ENCODE assay signal across 8 cellular contexts in genomic region chr11:62572431-62572830, GRCh38. TPM values are rescaled to one million over a fixed set of nuclear protein-coding genes. Genes with fewer than 3 reads are reported as not detected.
A peak's percentile ranks its signal among the peaks of the same experiment; 100 is the strongest.
DNase-seq lines count a peak whose midpoint lies in the region; ATAC-seq and TF ChIP-seq lines count a peak whose summit lies in the region.

No MANE protein-coding gene starts in this region.

- H3K27ac ChIP-seq in dorsolateral prefrontal cortex, result peak overlapping the region in 36 of 59 donors; percentile 12 to 100 (median 98)
- H3K27ac ChIP-seq in naive thymus-derived CD4-positive, alpha-beta T cell (ENCODE audit: low read depth, low read length), result peak overlapping the region; percentile 88

- intact Hi-C loops in dorsolateral prefrontal cortex (cut with DNase I), result no loop called here
- intact Hi-C loops in naive thymus-derived CD4-positive, alpha-beta T cell (cut with micrococcal nuclease), result loop anchor here (2.0 to 5.0 kb wide), 2 partner anchors 285 to 308 kb away; partner anchors contain the start of gene SLC3A2 (in 1 of the 2)

- no peaks in the 10 kb centered on the region for H3K9me3 Mint-ChIP-seq in naive thymus-derived CD4-positive, alpha-beta T cell

- H3K4me1 Mint-ChIP-seq in naive thymus-derived CD4-positive, alpha-beta T cell, result peaks cover 39 to 61% (median 50%) of the 10 kb centered on the region in 7 donors

- H3K36me3 ChIP-seq in BJ (ENCODE audit: control insufficient read depth, insufficient read depth, low read length) (peaks cover 20% of the 10 kb centered on the region), Loucy (ENCODE audit: insufficient read depth, low read length) (peaks cover 54% of the 10 kb centered on the region; the same call in 1 of the 2 replicates)
- H3K36me3 ChIP-seq in naive thymus-derived CD4-positive, alpha-beta T cell (ENCODE audit: control insufficient read depth in 2 of 3, insufficient read depth in 3 of 3, low read length in 3 of 3), result peaks cover 0 to 69% (median 4%) of the 10 kb centered on the region in 3 experiments

- no peak overlapping the region for H2AFZ ChIP-seq in Loucy (ENCODE audit: low read length)

- no peak for DNase-seq in BJ (ENCODE audit: low read depth)
- no peak for DNase-seq in dorsolateral prefrontal cortex
- no peak for DNase-seq in naive thymus-derived CD4-positive, alpha-beta T cell
- no peak for DNase-seq in NCI-H1092 (lab: John Stamatoyannopoulos, UW)
- no peak for DNase-seq in CD1c-positive myeloid dendritic cell (ENCODE audit: extremely low spot score)
- DNase-seq in NCI-H1436 (lab: John Stamatoyannopoulos, UW), result no peak

- H3K4me3 ChIP-seq in BJ (ENCODE audit: low read depth, low read length), result peak overlapping the region; percentile 57
- peak overlapping the region; percentile 100 for H3K4me3 ChIP-seq in Loucy (ENCODE audit: low read length, poor library complexity, severe bottlenecking)
- peak overlapping the region in 56 of 59 donors; percentile 66 to 95 (median 84) for H3K4me3 ChIP-seq in dorsolateral prefrontal cortex
- H3K4me3 ChIP-seq in naive thymus-derived CD4-positive, alpha-beta T cell (ENCODE audit: low read length), result peak overlapping the region; percentile 82

- peaks cover 56% of the 10 kb centered on the region for H4K20me1 ChIP-seq in Loucy (ENCODE audit: insufficient read depth, low read length, poor library complexity, severe bottlenecking)

- H3K27me3 ChIP-seq in BJ (ENCODE audit: control insufficient read depth, insufficient read depth, low read length), result no peaks in the 10 kb centered on the region
- H3K27me3 ChIP-seq in Loucy (ENCODE audit: insufficient read depth, low read length, poor library complexity, severe bottlenecking), result peaks cover 7% of the 10 kb centered on the region
- no peaks in the 10 kb centered on the region for H3K27me3 ChIP-seq in dorsolateral prefrontal cortex
- no peaks in the 10 kb centered on the region for H3K27me3 ChIP-seq in naive thymus-derived CD4-positive, alpha-beta T cell (ENCODE audit: control insufficient read depth in 2 of 2, insufficient read depth in 2 of 2, low read length in 2 of 2)

- peak overlapping the region; percentile 92 for H3K9ac ChIP-seq in Loucy (ENCODE audit: low read depth, low read length, poor library complexity, severe bottlenecking)

- TF ChIP-seq CTCF in BJ (IDR thresholded peaks at IDR 0.05; ENCODE audit: insufficient read depth, low read depth, low read length) (no peak), Loucy (conservative IDR thresholded peaks at IDR 0.05; ENCODE audit: low read length) (no peak), dorsolateral prefrontal cortex (IDR thresholded peaks at IDR 0.05 in 54 of 56, conservative IDR thresholded peaks at IDR 0.05 in 2 of 56; ENCODE audit: low read depth in 1 of 56, partially characterized antibody in 56 of 56) (no peak)

- peak overlapping the region; percentile 54 to 98 (median 95) for H3K27ac Mint-ChIP-seq in naive thymus-derived CD4-positive, alpha-beta T cell

- peak overlapping the region; percentile 94 to 100 (median 97) for H3K4me3 Mint-ChIP-seq in naive thymus-derived CD4-positive, alpha-beta T cell

- no peaks in the 10 kb centered on the region for H3K27me3 Mint-ChIP-seq in naive thymus-derived CD4-positive, alpha-beta T cell

- peak overlapping the region; percentile 88 for H3K4me2 ChIP-seq in Loucy (ENCODE audit: low read depth, low read length, poor library complexity, severe bottlenecking)

- POLR2A ChIA-PET in BJ (lab: Charles Lee), result no interaction called here
- POLR2A ChIA-PET in naive thymus-derived CD4-positive, alpha-beta T cell (lab: Charles Lee), result interaction anchor here (0.6 to 8.1 kb wide), 6 partner anchors 16 to 182 kb away, joined by 3 to 92 read pairs (median 6); partner anchors contain the start of genes B3GAT3 and TUT1

- H3K79me2 ChIP-seq in Loucy (ENCODE audit: insufficient read depth, low read length), result peaks cover 73% of the 10 kb centered on the region

- CTCF ChIA-PET in BJ (lab: Yijun Ruan, JAX), result interaction anchor here (0.8 to 4.6 kb wide), 5 partner anchors 12 to 178 kb away, joined by 3 to 31 read pairs (median 8); no protein-coding TSS in a partner anchor
- CTCF ChIA-PET in naive thymus-derived CD4-positive, alpha-beta T cell (lab: Charles Lee), result interaction anchor here (0.7 to 1.3 kb wide), 4 partner anchors 12 to 178 kb away, joined by 3 to 4 read pairs (median 4); no protein-coding TSS in a partner anchor

- no peaks in the 10 kb centered on the region for H3F3A ChIP-seq in Loucy (ENCODE audit: low read depth)

- H3K9me2 ChIP-seq in Loucy (replicated peaks; ENCODE audit: low read depth, low read length), result no peaks in the 10 kb centered on the region

- peaks cover 16 to 34% (median 27%) of the 10 kb centered on the region in 5 donors for H3K36me3 Mint-ChIP-seq in naive thymus-derived CD4-positive, alpha-beta T cell

- no peak for ATAC-seq in naive thymus-derived CD4-positive, alpha-beta T cell
- ATAC-seq in HG02981 (IDR thresholded peaks at IDR 0.05; ENCODE audit: unreplicated experiment), result no peak

- H3K9me3 ChIP-seq in Loucy (ENCODE audit: insufficient read depth, low read depth, low read length), result no peaks in the 10 kb centered on the region
- no peaks in the 10 kb centered on the region for H3K9me3 ChIP-seq in naive thymus-derived CD4-positive, alpha-beta T cell (ENCODE audit: control insufficient read depth in 2 of 3, low read length in 3 of 3)

- H3K4me1 ChIP-seq in Loucy (ENCODE audit: insufficient read depth, low read length, poor library complexity, severe bottlenecking), result peaks cover 49% of the 10 kb centered on the region
- peaks cover 8 to 11% of the 10 kb centered on the region in 2 donors for H3K4me1 ChIP-seq in naive thymus-derived CD4-positive, alpha-beta T cell (ENCODE audit: control insufficient read depth in 2 of 2, insufficient read depth in 2 of 2, low read length in 2 of 2)

RNA-seq across cellular contexts. Expression of gene EEF1G, which starts 1.3 kb away (rescaled TPM):
- polyA plus RNA-seq in BJ (2011; rRNA removed), result 2,358 and 2,459 TPM in 2 replicates
- 990 and 1,705 TPM in 2 replicates for polyA minus RNA-seq in BJ (2011; rRNA and poly(A)+ RNA removed)
- 100 to 1,000 TPM; 260 to 479 (median 336) TPM for total RNA-seq in dorsolateral prefrontal cortex
- total RNA-seq in naive thymus-derived CD4-positive, alpha-beta T cell, result 1,000 to 10,000 TPM; 1,186 to 2,550 (median 2,338) TPM
- polyA plus RNA-seq in naive thymus-derived CD4-positive, alpha-beta T cell, result 1,000 to 10,000 TPM; 2,027 to 2,354 TPM

RNA-seq across cellular contexts. Expression of gene TUT1, which starts 18.9 kb away (rescaled TPM):
- polyA plus RNA-seq in BJ (2011; rRNA removed), result 6.4 and 9.9 TPM in 2 replicates
- 2.8 and 4.5 TPM in 2 replicates for polyA minus RNA-seq in BJ (2011; rRNA and poly(A)+ RNA removed)
- total RNA-seq in dorsolateral prefrontal cortex, result 10 to 100 TPM; 11.6 to 30.9 (median 19.4) TPM
- total RNA-seq in naive thymus-derived CD4-positive, alpha-beta T cell, result 10 to 100 TPM; 34.5 to 54.6 (median 37.4) TPM
- 10 to 100 TPM; 20.2 to 25.4 TPM for polyA plus RNA-seq in naive thymus-derived CD4-positive, alpha-beta T cell

RNA-seq across cellular contexts. Expression of gene AHNAK, which starts 25.8 kb away (rescaled TPM):
- 145 and 185 TPM in 2 replicates for polyA plus RNA-seq in BJ (2011; rRNA removed)
- polyA minus RNA-seq in BJ (2011; rRNA and poly(A)+ RNA removed), result 360 and 464 TPM in 2 replicates
- total RNA-seq in dorsolateral prefrontal cortex, result 100 to 1,000 TPM in 106 of 120 experiments, 10 to 100 TPM in 14; 61.5 to 470 (median 154) TPM
- total RNA-seq in naive thymus-derived CD4-positive, alpha-beta T cell, result 100 to 1,000 TPM; 174 to 622 (median 243) TPM
- 1 to 10 TPM; 6.7 to 7.7 TPM for polyA plus RNA-seq in naive thymus-derived CD4-positive, alpha-beta T cell

RNA-seq across cellular contexts. Expression of gene MTA2, which starts 29.2 kb away (rescaled TPM):
- polyA plus RNA-seq in BJ (2011; rRNA removed), result 16.4 and 17.8 TPM in 2 replicates
- polyA minus RNA-seq in BJ (2011; rRNA and poly(A)+ RNA removed), result 42.7 and 47.1 TPM in 2 replicates
- total RNA-seq in dorsolateral prefrontal cortex, result 10 to 100 TPM; 39.4 to 85.0 (median 58.9) TPM
- total RNA-seq in naive thymus-derived CD4-positive, alpha-beta T cell, result 100 to 1,000 TPM; 134 to 238 (median 199) TPM
- 10 to 100 TPM; 25.6 to 46.4 TPM for polyA plus RNA-seq in naive thymus-derived CD4-positive, alpha-beta T cell

RNA-seq across cellular contexts. Expression of gene EML3, which starts 40.1 kb away (rescaled TPM):
- 18.9 and 26.5 TPM in 2 replicates for polyA plus RNA-seq in BJ (2011; rRNA removed)
- 15.0 and 19.0 TPM in 2 replicates for polyA minus RNA-seq in BJ (2011; rRNA and poly(A)+ RNA removed)
- 10 to 100 TPM; 19.0 to 72.1 (median 37.3) TPM for total RNA-seq in dorsolateral prefrontal cortex
- 100 to 1,000 TPM; 152 to 209 (median 188) TPM for total RNA-seq in naive thymus-derived CD4-positive, alpha-beta T cell
- 10 to 100 TPM; 14.6 to 23.9 TPM for polyA plus RNA-seq in naive thymus-derived CD4-positive, alpha-beta T cell

Comparison
In these comparisons a context has a peak if more than half of its experiments do, and no peak if none do; other contexts are left out.
1. intact Hi-C loops: an anchor here in naive thymus-derived CD4-positive, alpha-beta T cell (2.0 to 5.0 kb wide); none called in dorsolateral prefrontal cortex.